Comparison of ENCODE assay signal across 8 cellular contexts in genomic region chr16:60720060-60720459, GRCh38.
"Had no signal": no experiment of that assay in that cellular context is flagged by ENCODE, and none has a peak within 500 bp of the region (broad histone marks: within the 10 kb centered on the region; RNA-seq: fewer than 3 reads in every experiment).

No MANE protein-coding gene starts in this region.

- DNase-seq: GDM1, GF-D8 had no signal

- H3K4me3 ChIP-seq: GM12878 had no signal

- ATAC-seq: GM12878 had no signal

- FAIRE-seq: G401.6, GM12878, GM12891, GM12892, GM18507, GM19239 had no signal
